Comparison of ENCODE assay signal across 13 cellular contexts in genomic region chr9:137785704-137786161, GRCh38.
DNase-seq lines count a peak whose midpoint lies in the region; ATAC-seq and TF ChIP-seq lines count a peak whose summit lies in the region.
"Had no signal": no experiment of that assay in that cellular context is flagged by ENCODE, and none has a peak within 500 bp of the region (broad histone marks: within the 10 kb centered on the region; RNA-seq: fewer than 3 reads in every experiment).

No MANE protein-coding gene starts in this region.

- no peaks in the 10 kb centered on the region for H3K27me3 ChIP-seq in GM23338 (ENCODE audit: insufficient read depth)
- H3K27me3 ChIP-seq: esophagus squamous epithelium had no signal

- no peaks in the 10 kb centered on the region for H3F3A ChIP-seq in GM23338 (replicated peaks; ENCODE audit: low read depth)

- peak overlapping the region; percentile 91 for H3K27ac Mint-ChIP-seq in GM23338
- peak overlapping the region; percentile 60 for H3K27ac Mint-ChIP-seq in neural crest cell (ENCODE audit: unreplicated experiment)
- H3K27ac Mint-ChIP-seq in effector memory CD8-positive, alpha-beta T cell, result no peak overlapping the region

- H3K4me1 Mint-ChIP-seq in GM23338 (peaks cover 28% of the 10 kb centered on the region), neural crest cell (peaks cover 31% of the 10 kb centered on the region)
- peaks cover 14 to 16% of the 10 kb centered on the region in 2 donors for H3K4me1 Mint-ChIP-seq in effector memory CD8-positive, alpha-beta T cell (ENCODE audit: low read depth in 2 of 2)

- H3K36me3 ChIP-seq in GM23338 (ENCODE audit: insufficient read depth), result peaks cover 4% of the 10 kb centered on the region

- TF ChIP-seq CTCF in GM23338 (conservative IDR thresholded peaks at IDR 0.05; ENCODE audit: low read depth in 2 of 2) (no peak), neural crest cell (conservative IDR thresholded peaks at IDR 0.05) (peak; percentile 26)

- no peak overlapping the region for H2AFZ ChIP-seq in GM23338

- peak overlapping the region; percentile 51; the same call in 1 of the 2 replicates for H3K4me2 ChIP-seq in GM23338

- no peak overlapping the region for H3K27ac ChIP-seq in GM23338 (ENCODE audit: low read depth)
- H3K27ac ChIP-seq: esophagus squamous epithelium had no signal

- H3K4me3 Mint-ChIP-seq in GM23338, result peak overlapping the region; percentile 5; the same call in 1 of the 3 replicates
- H3K4me3 Mint-ChIP-seq in neural crest cell, result no peak overlapping the region
- H3K4me3 Mint-ChIP-seq in effector memory CD8-positive, alpha-beta T cell, result no peak overlapping the region
- H3K4me3 Mint-ChIP-seq: CD8-positive, alpha-beta T cell had no signal

- H3K9me3 Mint-ChIP-seq in GM23338 (peaks cover 2% of the 10 kb centered on the region; the same call in 2 of the 3 replicates), neural crest cell (no peaks in the 10 kb centered on the region)
- no peaks in the 10 kb centered on the region for H3K9me3 Mint-ChIP-seq in effector memory CD8-positive, alpha-beta T cell
- H3K9me3 Mint-ChIP-seq: CD8-positive, alpha-beta T cell had no signal

- peaks cover 19% of the 10 kb centered on the region for H4K20me1 ChIP-seq in GM23338 (replicated peaks; ENCODE audit: insufficient read depth)

- peaks cover 27% of the 10 kb centered on the region for H3K79me2 ChIP-seq in GM23338 (replicated peaks; ENCODE audit: insufficient read depth)

- H3K36me3 Mint-ChIP-seq in GM23338 (ENCODE audit: low read depth) (peaks cover 50% of the 10 kb centered on the region), neural crest cell (ENCODE audit: low read depth) (peaks cover 23% of the 10 kb centered on the region)
- H3K36me3 Mint-ChIP-seq in effector memory CD8-positive, alpha-beta T cell (ENCODE audit: insufficient read depth), result peaks cover 57% of the 10 kb centered on the region

- H3K4me1 ChIP-seq in GM23338 (ENCODE audit: insufficient read depth), result peaks cover 12% of the 10 kb centered on the region
- H3K4me1 ChIP-seq: esophagus squamous epithelium had no signal

- peak; percentile 57 for ATAC-seq in GM23338
- no peak for ATAC-seq in effector memory CD8-positive, alpha-beta T cell (replicated peaks)
- ATAC-seq: CD8-positive, alpha-beta T cell; mucosa of descending colon had no signal

- no peak overlapping the region for H3K4me3 ChIP-seq in GM23338
- H3K4me3 ChIP-seq: esophagus squamous epithelium, mucosa of descending colon had no signal

- DNase-seq in GM23338 (ENCODE audit: low spot score) (peak; percentile 54), NCI-H146 treated with DMSO at 0.1 percent for 48 hours (lab: John Stamatoyannopoulos, UW; ENCODE audit: unreplicated experiment) (peak; percentile 90), cerebellar cortex (ENCODE audit: low spot score) (peak; percentile 26), neural crest cell (ENCODE audit: low read depth, low spot score) (peak; percentile 14), NOMO-1 (lab: John Stamatoyannopoulos, UW; ENCODE audit: unreplicated experiment in 2 of 2) (no peak), putamen (ENCODE audit: low spot score) (no peak)
- no peak for DNase-seq in effector memory CD8-positive, alpha-beta T cell
- DNase-seq in activated CD8-positive, alpha-beta memory T cell treated with anti-CD3 and anti-CD28 coated beads, Interleukin-2, amount 50 U/mL, for 4 hours, result no peak
- DNase-seq: activated CD4-positive, alpha-beta T cell treated with anti-CD3 and anti-CD28 coated beads for 48 hours; CD8-positive, alpha-beta T cell; cerebellar nuclear complex; esophagus squamous epithelium; mucosa of descending colon had no signal

- H3K27me3 Mint-ChIP-seq in GM23338 (ENCODE audit: insufficient read depth, low read depth, poor library complexity) (peaks cover 15% of the 10 kb centered on the region), neural crest cell (ENCODE audit: low read depth) (no peaks in the 10 kb centered on the region)
- no peaks in the 10 kb centered on the region for H3K27me3 Mint-ChIP-seq in effector memory CD8-positive, alpha-beta T cell

- H3K9me2 ChIP-seq in GM23338 (ENCODE audit: insufficient read depth), result no peaks in the 10 kb centered on the region

TF ChIP-seq in GM23338, 12 proteins besides CTCF, POLR2A, EP300 and RAD21:
- no peak for TF ChIP-seq STAT1 (IDR thresholded peaks at IDR 0.05; ENCODE audit: unreplicated experiment)
- TF ChIP-seq ZNF462 (CRISPR knock-in tag; IDR thresholded peaks at IDR 0.05), result no peak
- TF ChIP-seq ZNF331 (CRISPR knock-in tag; IDR thresholded peaks at IDR 0.05; ENCODE audit: low read depth), result no peak
- TF ChIP-seq JUNB (IDR thresholded peaks at IDR 0.05; ENCODE audit: unreplicated experiment), result no peak
- TF ChIP-seq CREB1 (CRISPR knock-in tag; IDR thresholded peaks at IDR 0.05; ENCODE audit: low read depth), result no peak
- no peak for TF ChIP-seq ZNF114 (CRISPR knock-in tag; IDR thresholded peaks at IDR 0.05)

Comparison
In these comparisons a context has a peak if more than half of its experiments do, and no peak if none do; other contexts are left out.
1. DNase-seq: peak in GM23338 (single experiment), NCI-H146 treated with DMSO at 0.1 percent for 48 hours (single experiment), cerebellar cortex (single experiment) and neural crest cell (single experiment); none in effector memory CD8-positive, alpha-beta T cell (0 of 3), activated CD8-positive, alpha-beta memory T cell treated with anti-CD3 and anti-CD28 coated beads, Interleukin-2, amount 50 U/mL, for 4 hours (single experiment), NOMO-1 (0 of 2) and putamen (single experiment).
2. H3K27ac Mint-ChIP-seq: peak in GM23338 (single experiment) and neural crest cell (single experiment); none in effector memory CD8-positive, alpha-beta T cell (0 of 2).